Comparison of ENCODE assay signal across 8 cellular contexts in genomic region chr19:289651-290538, GRCh38. TPM values are rescaled to one million over a fixed set of nuclear protein-coding genes. Genes with fewer than 3 reads are reported as not detected.
DNase-seq lines count a peak whose midpoint lies in the region; ATAC-seq and TF ChIP-seq lines count a peak whose summit lies in the region.

No MANE protein-coding gene starts in this region.

- H3K27ac Mint-ChIP-seq in activated CD4-positive, alpha-beta T cell treated with anti-CD3 and anti-CD28 coated beads, Interleukin-2, amount 10 ng/mL, durations not matched to agents 24 days and 14 days, result no peak overlapping the region
- H3K27ac Mint-ChIP-seq in neural crest cell (ENCODE audit: unreplicated experiment), result no peak overlapping the region

- no peaks in the 10 kb centered on the region for H3K36me3 ChIP-seq in KMS-11 (ENCODE audit: insufficient read depth)

- no peak overlapping the region for H3K4me3 ChIP-seq in KMS-11 (IDR thresholded peaks at IDR 0.05; ENCODE audit: insufficient read depth, low read depth, low read length)
- H3K4me3 ChIP-seq in epithelial cell of esophagus (ENCODE audit: low read length), result peak overlapping the region; percentile 52

- no peaks in the 10 kb centered on the region for H3K4me1 Mint-ChIP-seq in activated CD4-positive, alpha-beta T cell treated with anti-CD3 and anti-CD28 coated beads, Interleukin-2, amount 10 ng/mL, durations not matched to agents 24 days and 14 days
- H3K4me1 Mint-ChIP-seq in neural crest cell, result peaks cover 12% of the 10 kb centered on the region

- TF ChIP-seq CTCF in KMS-11 (conservative IDR thresholded peaks at IDR 0.05; ENCODE audit: low read depth, low read length), result no peak
- no peak for TF ChIP-seq CTCF in epithelial cell of esophagus (IDR thresholded peaks at IDR 0.05; ENCODE audit: insufficient read depth, low read depth, low read length, missing control alignments)
- no peak for TF ChIP-seq CTCF in neural crest cell (conservative IDR thresholded peaks at IDR 0.05)

- intact Hi-C loops in activated CD4-positive, alpha-beta T cell treated with anti-CD3 and anti-CD28 coated beads, Interleukin-2, amount 10 ng/mL, durations not matched to agents 24 days and 14 days (cut with micrococcal nuclease), result no loop called here

- no peaks in the 10 kb centered on the region for H3K36me3 Mint-ChIP-seq in activated CD4-positive, alpha-beta T cell treated with anti-CD3 and anti-CD28 coated beads, Interleukin-2, amount 10 ng/mL, durations not matched to agents 24 days and 14 days (ENCODE audit: low read depth)
- no peaks in the 10 kb centered on the region for H3K36me3 Mint-ChIP-seq in neural crest cell (ENCODE audit: low read depth)

- ATAC-seq in HG03432 (IDR thresholded peaks at IDR 0.05; ENCODE audit: unreplicated experiment), result no peak

- H3K9me3 Mint-ChIP-seq in activated CD4-positive, alpha-beta T cell treated with anti-CD3 and anti-CD28 coated beads, Interleukin-2, amount 10 ng/mL, durations not matched to agents 24 days and 14 days, result no peaks in the 10 kb centered on the region
- no peaks in the 10 kb centered on the region for H3K9me3 Mint-ChIP-seq in neural crest cell

- H3K27me3 Mint-ChIP-seq in activated CD4-positive, alpha-beta T cell treated with anti-CD3 and anti-CD28 coated beads, Interleukin-2, amount 10 ng/mL, durations not matched to agents 24 days and 14 days, result peaks cover 41% of the 10 kb centered on the region
- H3K27me3 Mint-ChIP-seq in neural crest cell (ENCODE audit: low read depth), result peaks cover 68% of the 10 kb centered on the region

- peaks cover 20% of the 10 kb centered on the region for H3K27me3 ChIP-seq in KMS-11 (ENCODE audit: insufficient read depth, low read depth)

- no peak overlapping the region for H3K4me3 Mint-ChIP-seq in activated CD4-positive, alpha-beta T cell treated with anti-CD3 and anti-CD28 coated beads, Interleukin-2, amount 10 ng/mL, durations not matched to agents 24 days and 14 days
- H3K4me3 Mint-ChIP-seq in neural crest cell, result peak overlapping the region; percentile 34

- no peaks in the 10 kb centered on the region for H4K20me1 ChIP-seq in KMS-11 (ENCODE audit: insufficient read depth)

- peak; percentile 59 for DNase-seq in AG08396 (ENCODE audit: low spot score)
- DNase-seq in activated CD4-positive, alpha-beta T cell treated with anti-CD3 and anti-CD28 coated beads, Interleukin-2, amount 10 ng/mL, durations not matched to agents 24 days and 14 days, result peak; percentile 65
- DNase-seq in epithelial cell of esophagus (ENCODE audit: low read depth), result peak; percentile 94
- DNase-seq in neural crest cell (ENCODE audit: low read depth, low spot score), result no peak
- DNase-seq in NOMO-1 treated with dmso at 0.1 percent for 144 hours (lab: John Stamatoyannopoulos, UW; ENCODE audit: unreplicated experiment), result no peak
- DNase-seq in GM03348 (ENCODE audit: low spot score), result no peak

- peak overlapping the region; percentile 6; the same call in 1 of the 2 replicates for H3K9ac ChIP-seq in KMS-11

- H3K4me1 ChIP-seq in KMS-11 (ENCODE audit: low read depth, poor library complexity, severe bottlenecking), result no peaks in the 10 kb centered on the region

- no peaks in the 10 kb centered on the region for H3K79me2 ChIP-seq in KMS-11 (ENCODE audit: insufficient read depth, low read depth)

- H3K4me2 ChIP-seq in KMS-11, result no peak overlapping the region

- H2AFZ ChIP-seq in KMS-11 (ENCODE audit: low read depth), result peak overlapping the region; percentile 44

- H3K27ac ChIP-seq in KMS-11, result no peak overlapping the region

RNA-seq across cellular contexts. Expression of gene PLPP2, which starts 1.3 kb away (rescaled TPM):
- 0.07 and 0.24 TPM in 2 replicates for total RNA-seq in activated CD4-positive, alpha-beta T cell treated with anti-CD3 and anti-CD28 coated beads, Interleukin-2, amount 10 ng/mL, durations not matched to agents 24 days and 14 days
- 0.89 and 1.1 TPM in 2 replicates for total RNA-seq in neural crest cell

RNA-seq across cellular contexts. Expression of gene MIER2, which starts 54.7 kb away (rescaled TPM):
- total RNA-seq in activated CD4-positive, alpha-beta T cell treated with anti-CD3 and anti-CD28 coated beads, Interleukin-2, amount 10 ng/mL, durations not matched to agents 24 days and 14 days, result 27.6 and 32.0 TPM in 2 replicates
- total RNA-seq in neural crest cell, result 43.8 and 45.8 TPM in 2 replicates

Comparison
In these comparisons a context has a peak if more than half of its experiments do, and no peak if none do; other contexts are left out.
1. DNase-seq: peak in AG08396 (single experiment), activated CD4-positive, alpha-beta T cell treated with anti-CD3 and anti-CD28 coated beads, Interleukin-2, amount 10 ng/mL, durations not matched to agents 24 days and 14 days (single experiment) and epithelial cell of esophagus (single experiment); none in neural crest cell (single experiment), NOMO-1 treated with dmso at 0.1 percent for 144 hours (single experiment) and GM03348 (single experiment).